In genomic region chr1:110638062-110638461, GRCh38 we compare ENCODE assay signal across 12 cellular contexts. TPM values are rescaled to one million over a fixed set of nuclear protein-coding genes. Genes with fewer than 3 reads are reported as not detected.
DNase-seq lines count a peak whose midpoint lies in the region; ATAC-seq lines count a peak whose summit lies in the region.
"Had no signal": no experiment of that assay in that cellular context is flagged by ENCODE, and none has a peak within 500 bp of the region (broad histone marks: within the 10 kb centered on the region; RNA-seq: fewer than 3 reads in every experiment).

No MANE protein-coding gene starts in this region.

- H3K4me1 Mint-ChIP-seq in activated naive CD8-positive, alpha-beta T cell treated with anti-CD3 and anti-CD28 coated beads, Interleukin-2, amount 10 ng/mL, durations not matched to agents 7 days and 5 days, result peaks cover 79% of the 10 kb centered on the region
- peaks cover 78% of the 10 kb centered on the region for H3K4me1 Mint-ChIP-seq in activated naive CD8-positive, alpha-beta T cell treated with anti-CD3 and anti-CD28 coated beads for 36 hours
- peaks cover 81% of the 10 kb centered on the region for H3K4me1 Mint-ChIP-seq in central memory CD8-positive, alpha-beta T cell

- POLR2A ChIA-PET in activated naive CD8-positive, alpha-beta T cell treated with anti-CD3 and anti-CD28 coated beads, Interleukin-2, amount 10 ng/mL, durations not matched to agents 7 days and 5 days (lab: Charles Lee), result interaction anchor here (0.7 to 5.7 kb wide), 5 partner anchors 9 to 237 kb away, joined by 3 to 76 read pairs (median 4); partner anchors contain the start of gene KCNA3

- H3K4me3 Mint-ChIP-seq in activated naive CD8-positive, alpha-beta T cell treated with anti-CD3 and anti-CD28 coated beads, Interleukin-2, amount 10 ng/mL, durations not matched to agents 7 days and 5 days, result peak overlapping the region; percentile 4
- no peak overlapping the region for H3K4me3 Mint-ChIP-seq in activated naive CD8-positive, alpha-beta T cell treated with anti-CD3 and anti-CD28 coated beads for 36 hours
- peak overlapping the region; percentile 7 for H3K4me3 Mint-ChIP-seq in central memory CD8-positive, alpha-beta T cell

- peak overlapping the region; percentile 73 for H3K27ac Mint-ChIP-seq in activated naive CD8-positive, alpha-beta T cell treated with anti-CD3 and anti-CD28 coated beads, Interleukin-2, amount 10 ng/mL, durations not matched to agents 7 days and 5 days
- no peak overlapping the region for H3K27ac Mint-ChIP-seq in activated naive CD8-positive, alpha-beta T cell treated with anti-CD3 and anti-CD28 coated beads for 36 hours
- H3K27ac Mint-ChIP-seq in central memory CD8-positive, alpha-beta T cell (ENCODE audit: low read depth), result peak overlapping the region; percentile 82

- ATAC-seq in activated naive CD8-positive, alpha-beta T cell treated with anti-CD3 and anti-CD28 coated beads, Interleukin-2, amount 10 ng/mL, durations not matched to agents 7 days and 5 days (ENCODE audit: low read depth), result no peak
- ATAC-seq in central memory CD8-positive, alpha-beta T cell (replicated peaks; ENCODE audit: extremely low read depth, poor library complexity, severe bottlenecking), result no peak
- ATAC-seq in HG03108 (IDR thresholded peaks at IDR 0.05; ENCODE audit: unreplicated experiment) (no peak), HG02885 (IDR thresholded peaks at IDR 0.05; ENCODE audit: poor library complexity, unreplicated experiment) (no peak)

- no peaks in the 10 kb centered on the region for H3K27me3 Mint-ChIP-seq in activated naive CD8-positive, alpha-beta T cell treated with anti-CD3 and anti-CD28 coated beads, Interleukin-2, amount 10 ng/mL, durations not matched to agents 7 days and 5 days
- H3K27me3 Mint-ChIP-seq in activated naive CD8-positive, alpha-beta T cell treated with anti-CD3 and anti-CD28 coated beads for 36 hours, result no peaks in the 10 kb centered on the region
- H3K27me3 Mint-ChIP-seq in central memory CD8-positive, alpha-beta T cell, result no peaks in the 10 kb centered on the region

- peaks cover 19% of the 10 kb centered on the region for H3K36me3 Mint-ChIP-seq in activated naive CD8-positive, alpha-beta T cell treated with anti-CD3 and anti-CD28 coated beads, Interleukin-2, amount 10 ng/mL, durations not matched to agents 7 days and 5 days
- H3K36me3 Mint-ChIP-seq in activated naive CD8-positive, alpha-beta T cell treated with anti-CD3 and anti-CD28 coated beads for 36 hours, result peaks cover 5% of the 10 kb centered on the region
- H3K36me3 Mint-ChIP-seq in central memory CD8-positive, alpha-beta T cell (ENCODE audit: insufficient read depth), result peaks cover 3% of the 10 kb centered on the region

- H3K9me3 Mint-ChIP-seq in activated naive CD8-positive, alpha-beta T cell treated with anti-CD3 and anti-CD28 coated beads, Interleukin-2, amount 10 ng/mL, durations not matched to agents 7 days and 5 days, result peaks cover 8% of the 10 kb centered on the region
- H3K9me3 Mint-ChIP-seq in activated naive CD8-positive, alpha-beta T cell treated with anti-CD3 and anti-CD28 coated beads for 36 hours, result peaks cover 2% of the 10 kb centered on the region
- peaks cover 12% of the 10 kb centered on the region for H3K9me3 Mint-ChIP-seq in central memory CD8-positive, alpha-beta T cell

- DNase-seq in activated naive CD8-positive, alpha-beta T cell treated with anti-CD3 and anti-CD28 coated beads, Interleukin-2, amount 10 ng/mL, durations not matched to agents 7 days and 5 days, result no peak
- no peak for DNase-seq in activated naive CD8-positive, alpha-beta T cell treated with anti-CD3 and anti-CD28 coated beads for 36 hours
- DNase-seq in NCI-H1694 (lab: John Stamatoyannopoulos, UW) (peak; percentile 23), amygdala (lab: John Stamatoyannopoulos, UW) (no peak)
- DNase-seq in central memory CD8-positive, alpha-beta T cell (ENCODE audit: low spot score in 2 of 2), result no peak
- DNase-seq: IMR-90; NCI-H345; Peyer's patch; stimulated activated CD4-positive, alpha-beta T cell treated with anti-CD3 and anti-CD28 coated beads, Interleukin-4, amount 100 ng/mL, for 4 hours had no signal

RNA-seq across cellular contexts. Expression of gene KCNA2, which starts 31.9 kb away (rescaled TPM):
- total RNA-seq in activated naive CD8-positive, alpha-beta T cell treated with anti-CD3 and anti-CD28 coated beads, Interleukin-2, amount 10 ng/mL, durations not matched to agents 7 days and 5 days, result 1 to 10 TPM; 1.1 to 1.6 TPM
- under 1 TPM; 0.04 to 0.08 TPM for total RNA-seq in activated naive CD8-positive, alpha-beta T cell treated with anti-CD3 and anti-CD28 coated beads for 36 hours
- total RNA-seq: IMR-90 had no signal

RNA-seq across cellular contexts. Expression of gene KCNA3, which starts 36.7 kb away (rescaled TPM):
- 10 to 100 TPM; 68.4 to 74.0 TPM for total RNA-seq in activated naive CD8-positive, alpha-beta T cell treated with anti-CD3 and anti-CD28 coated beads, Interleukin-2, amount 10 ng/mL, durations not matched to agents 7 days and 5 days
- total RNA-seq in activated naive CD8-positive, alpha-beta T cell treated with anti-CD3 and anti-CD28 coated beads for 36 hours, result 10 to 100 TPM; 16.6 to 17.5 TPM
- total RNA-seq: osteocyte had no signal
